In the genomic region with DNA sequence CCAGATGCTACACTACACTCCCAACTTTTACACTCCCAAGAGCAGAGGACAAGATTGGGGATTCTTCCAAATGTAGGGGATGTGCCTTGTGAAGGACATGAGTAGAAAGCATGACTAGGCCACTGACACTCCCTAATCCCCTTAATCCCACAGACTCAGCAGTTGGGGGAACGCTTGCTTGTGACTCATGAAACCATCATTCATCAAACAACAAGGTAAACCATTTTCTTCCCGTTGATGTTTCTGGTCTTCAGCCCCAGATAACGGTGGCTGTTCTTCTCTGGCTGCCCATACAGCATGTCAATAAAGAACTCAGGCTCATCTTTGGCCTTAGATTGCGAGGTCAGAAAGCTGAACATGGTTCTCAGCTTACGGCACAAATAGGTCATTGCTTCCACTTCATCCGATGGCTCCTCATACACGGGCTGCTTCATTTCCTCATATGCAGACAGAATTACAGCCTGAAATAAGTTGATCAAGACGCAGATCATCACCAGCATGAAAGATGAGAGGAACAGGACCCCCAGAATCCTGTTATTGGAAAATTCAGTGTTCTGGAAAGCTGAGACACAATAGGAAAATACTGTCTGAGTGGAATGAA, we compare ENCODE assay signal across 37 cellular contexts. TPM values are rescaled to one million over a fixed set of nuclear protein-coding genes. Genes with fewer than 3 reads are reported as not detected.
DNase-seq lines count a peak whose midpoint lies in the region; ATAC-seq, FAIRE-seq and TF ChIP-seq lines count a peak whose summit lies in the region.
"Had no signal": no experiment of that assay in that cellular context is flagged by ENCODE, and none has a peak within 500 bp of the region (broad histone marks: within the 10 kb centered on the region; RNA-seq: fewer than 3 reads in every experiment).

No MANE protein-coding gene starts in this region.

- TF ChIP-seq EP300 in HepG2 (IDR thresholded peaks at IDR 0.05; ENCODE audit: low read depth in 2 of 2, low read length in 2 of 2) = no peak
- no peak for TF ChIP-seq EP300 in HepG2 (CRISPR knock-in tag; IDR thresholded peaks at IDR 0.05; ENCODE audit: borderline replicate concordance)

- no peak overlapping the region for H3K9ac ChIP-seq in HepG2 (ENCODE audit: insufficient read depth, low read depth, low read length)

- no peak for TF ChIP-seq RAD21 in HepG2 (CRISPR knock-in tag; IDR thresholded peaks at IDR 0.05)

- CTCF ChIA-PET in HepG2 (lab: Yijun Ruan, JAX; ENCODE audit: low intra/inter-chr PET ratio, low total read pairs) = no interaction called here
- CTCF ChIA-PET in A673 (lab: Charles Lee) = no interaction called here

- TF ChIP-seq CTCF in HepG2 (CRISPR knock-in tag; IDR thresholded peaks at IDR 0.05) = no peak
- TF ChIP-seq CTCF in right lobe of liver (IDR thresholded peaks at IDR 0.05) = no peak
- no peak for TF ChIP-seq CTCF in WERI-Rb-1 (IDR thresholded peaks at IDR 0.05; ENCODE audit: low read depth, low read length)
- no peak for TF ChIP-seq CTCF in foreskin keratinocyte (conservative IDR thresholded peaks at IDR 0.05)
- no peak for TF ChIP-seq CTCF in A673 (conservative IDR thresholded peaks at IDR 0.05; ENCODE audit: low read depth, low read length)
- no peak for TF ChIP-seq CTCF in nephron progenitor cell (IDR thresholded peaks at IDR 0.05)

- intact Hi-C loops in HepG2 (cut with micrococcal nuclease; ENCODE audit: unreplicated experiment) (no loop called here), right lobe of liver (cut with DNase I) (no loop called here), A673 (cut with micrococcal nuclease; ENCODE audit: unreplicated experiment) (no loop called here)

- DNase-seq in HepG2 (ENCODE audit: low spot score) = peak; percentile 10
- no peak for DNase-seq in right lobe of liver
- DNase-seq in WERI-Rb-1 = peak; percentile 46
- peak; percentile 7 to 10 for DNase-seq in foreskin keratinocyte
- no peak for DNase-seq in activated naive CD4-positive, alpha-beta T cell treated with anti-CD3 and anti-CD28 coated beads, Interleukin-2, amount 50 U/mL, for 72 hours (ENCODE audit: low spot score in 2 of 2)
- no peak for DNase-seq in activated CD8-positive, alpha-beta memory T cell treated with anti-CD3 and anti-CD28 coated beads, Interleukin-2, amount 50 U/mL, for 4 hours
- DNase-seq in A673 (ENCODE audit: low spot score) = no peak
- no peak for DNase-seq in nephron progenitor cell
- DNase-seq: 8988T; activated CD4-positive, alpha-beta memory T cell treated with anti-CD3 and anti-CD28 coated beads for 36 hours; activated CD4-positive, CD25-positive, alpha-beta regulatory T cell treated with anti-CD3 and anti-CD28 coated beads, Interleukin-2, amount 50 U/mL, for 72 hours; activated CD8-positive, alpha-beta memory T cell treated with anti-CD3 and anti-CD28 coated beads, Interleukin-2, amount 50 U/mL, for 48 hours; aorta; CD4-positive, CD25-positive, alpha-beta regulatory T cell; colonic mucosa; effector CD8-positive, alpha-beta T cell; hypothalamus; left ventricle myocardium inferior; NCI-H1048; NCI-H1694 treated with DMSO at 0.1 percent for 48 hours; NCI-H510A treated with DMSO at 0.1 percent for 48 hours; NK-92 treated with Interleukin-12 subunit alpha and Interleukin-12 subunit beta, amount 100 ng/mL, for 24 hours; Peyer's patch; stomach; thyroid gland had no signal

- H3K79me2 ChIP-seq in HepG2 (ENCODE audit: insufficient read depth, low read length) = peaks cover under 1% of the 10 kb centered on the region

- no peaks in the 10 kb centered on the region for H3K9me3 Mint-ChIP-seq in activated naive CD4-positive, alpha-beta T cell treated with anti-CD3 and anti-CD28 coated beads, Interleukin-2, amount 50 U/mL, for 72 hours
- H3K9me3 Mint-ChIP-seq in nephron progenitor cell = peaks cover 73% of the 10 kb centered on the region
- H3K9me3 Mint-ChIP-seq: activated CD4-positive, alpha-beta memory T cell treated with anti-CD3 and anti-CD28 coated beads for 36 hours; activated naive CD4-positive, alpha-beta T cell treated with anti-CD3 and anti-CD28 coated beads, Interleukin-2, amount 50 U/mL, for 24 hours; activated T-helper 2 cell treated with anti-CD3 and anti-CD28 coated beads, Interferon-gamma antibody, Interleukin-2, Interleukin-4, amounts not matched to agents 10 μg/mL and 5 μg/mL and 100 μg/mL, durations not matched to agents 14 hours and 24 hours and 36 hours had no signal

- H3K36me3 Mint-ChIP-seq in activated naive CD4-positive, alpha-beta T cell treated with anti-CD3 and anti-CD28 coated beads, Interleukin-2, amount 50 U/mL, for 72 hours = peaks cover 11 to 14% of the 10 kb centered on the region in 2 donors
- peaks cover 35% of the 10 kb centered on the region for H3K36me3 Mint-ChIP-seq in nephron progenitor cell (ENCODE audit: low read depth)
- H3K36me3 Mint-ChIP-seq: activated CD4-positive, alpha-beta memory T cell treated with anti-CD3 and anti-CD28 coated beads for 36 hours; activated naive CD4-positive, alpha-beta T cell treated with anti-CD3 and anti-CD28 coated beads, Interleukin-2, amount 50 U/mL, for 24 hours; CD4-positive, CD25-positive, alpha-beta regulatory T cell had no signal

- H3K27me3 Mint-ChIP-seq in nephron progenitor cell (ENCODE audit: low read depth, poor library complexity) = peaks cover 64% of the 10 kb centered on the region

- H3K27ac Mint-ChIP-seq in activated naive CD4-positive, alpha-beta T cell treated with anti-CD3 and anti-CD28 coated beads, Interleukin-2, amount 50 U/mL, for 72 hours = no peak overlapping the region
- H3K27ac Mint-ChIP-seq in nephron progenitor cell = no peak overlapping the region
- H3K27ac Mint-ChIP-seq: activated CD4-positive, alpha-beta memory T cell treated with anti-CD3 and anti-CD28 coated beads for 36 hours; activated naive CD4-positive, alpha-beta T cell treated with anti-CD3 and anti-CD28 coated beads, Interleukin-2, amount 50 U/mL, for 24 hours; activated T-helper 2 cell treated with anti-CD3 and anti-CD28 coated beads, Interferon-gamma antibody, Interleukin-2, Interleukin-4, amounts not matched to agents 10 μg/mL and 5 μg/mL and 100 μg/mL, durations not matched to agents 14 hours and 24 hours and 36 hours; CD4-positive, CD25-positive, alpha-beta regulatory T cell had no signal

- H3K36me3 ChIP-seq in HepG2 (replicated peaks in 1 of 2; ENCODE audit: control insufficient read depth in 1 of 2, insufficient read depth in 2 of 2, low read length in 2 of 2) (no peaks in the 10 kb centered on the region), right lobe of liver (no peaks in the 10 kb centered on the region), WERI-Rb-1 (no peaks in the 10 kb centered on the region), A673 (ENCODE audit: insufficient read depth, low read length, poor library complexity, severe bottlenecking) (no peaks in the 10 kb centered on the region)
- H3K36me3 ChIP-seq: cardiac muscle cell, colonic mucosa, esophagus muscularis mucosa, left ventricle myocardium inferior, Peyer's patch, stomach, thyroid gland had no signal

- H3K27ac ChIP-seq in HepG2 (ENCODE audit: extremely low read length, insufficient read depth, low read length) (no peak overlapping the region), right lobe of liver (no peak overlapping the region), WERI-Rb-1 (peak overlapping the region; percentile 21), foreskin keratinocyte (no peak overlapping the region), A673 (ENCODE audit: low read depth, low read length, poor library complexity, severe bottlenecking) (no peak overlapping the region)
- H3K27ac ChIP-seq: cardiac muscle cell, colonic mucosa, esophagus muscularis mucosa, left ventricle myocardium inferior, Peyer's patch, stomach, thyroid gland had no signal

- H3K4me3 ChIP-seq in HepG2 (replicated peaks in 1 of 3; ENCODE audit: insufficient read depth in 1 of 3, low read depth in 2 of 3, low read length in 3 of 3) = no peak overlapping the region
- H3K4me3 ChIP-seq in right lobe of liver = no peak overlapping the region
- H3K4me3 ChIP-seq in WERI-Rb-1 (ENCODE audit: low read depth, low read length) = no peak overlapping the region
- no peak overlapping the region for H3K4me3 ChIP-seq in A673 (ENCODE audit: low read depth, low read length, poor library complexity, severe bottlenecking)
- H3K4me3 ChIP-seq: cardiac muscle cell, colonic mucosa, esophagus muscularis mucosa, left ventricle myocardium inferior, Peyer's patch, stomach, thyroid gland had no signal

- POLR2A ChIA-PET in HepG2 (lab: Yijun Ruan, JAX) (interaction anchor here (2.2 kb wide), 1 partner anchor 11 kb away, joined by 12 read pairs; the partner anchor contains the start of gene TTC38), A673 (lab: Charles Lee; ENCODE audit: low non-redundant PET) (no interaction called here)

- TF ChIP-seq POLR2A in HepG2 (IDR thresholded peaks at IDR 0.05; ENCODE audit: insufficient read depth in 1 of 2, low read depth in 2 of 2, low read length in 2 of 2) (no peak), right lobe of liver (IDR thresholded peaks at IDR 0.05) (no peak)

- no peak overlapping the region for H2AFZ ChIP-seq in HepG2 (ENCODE audit: low read length)

- no peaks in the 10 kb centered on the region for H3K9me3 ChIP-seq in HepG2 (ENCODE audit: low read length)
- no peaks in the 10 kb centered on the region for H3K9me3 ChIP-seq in right lobe of liver
- peaks cover under 1% of the 10 kb centered on the region for H3K9me3 ChIP-seq in WERI-Rb-1 (ENCODE audit: severe bottlenecking)
- no peaks in the 10 kb centered on the region for H3K9me3 ChIP-seq in A673 (ENCODE audit: low read depth, low read length, poor library complexity, severe bottlenecking)
- H3K9me3 ChIP-seq: colonic mucosa, esophagus muscularis mucosa, left ventricle myocardium inferior, Peyer's patch, stomach, thyroid gland had no signal

- WGBS in HepG2 (ENCODE audit: low lambda C conversion rate) = 32% methylated on average over 8 of the region's 8 CpGs
- WGBS in right lobe of liver (ENCODE audit: insufficient coverage, low coverage, low lambda C conversion rate, missing lambda C conversion rate) = 61% methylated on average over 8 of the region's 8 CpGs

- in situ Hi-C loops in HepG2 (cut with HindIII; ENCODE audit: extremely low pct_ligation_motif_present, low pct_unique_long_range_greater_than_20kb) = no loop called here

- no peaks in the 10 kb centered on the region for H4K20me1 ChIP-seq in HepG2 (ENCODE audit: insufficient read depth, low read length)

- peak; percentile 26 for FAIRE-seq in HepG2 (lab: Jason Lieb, UNC)
- FAIRE-seq: D721Med, GM12891, H1, TTC549 had no signal

- H3K4me1 ChIP-seq in HepG2 (ENCODE audit: insufficient read depth, low read length) (peaks cover 43% of the 10 kb centered on the region), right lobe of liver (no peaks in the 10 kb centered on the region), foreskin keratinocyte (no peaks in the 10 kb centered on the region), A673 (ENCODE audit: insufficient read depth, low read length, poor library complexity, severe bottlenecking) (peaks cover 4% of the 10 kb centered on the region)
- H3K4me1 ChIP-seq: colonic mucosa, Peyer's patch, thyroid gland had no signal

- no peaks in the 10 kb centered on the region for H3K27me3 ChIP-seq in HepG2 (ENCODE audit: control insufficient read depth in 1 of 2, insufficient read depth in 2 of 2, low read length in 2 of 2)
- no peaks in the 10 kb centered on the region for H3K27me3 ChIP-seq in right lobe of liver
- no peaks in the 10 kb centered on the region for H3K27me3 ChIP-seq in WERI-Rb-1 (ENCODE audit: insufficient read depth, low read depth, severe bottlenecking)
- peaks cover 16% of the 10 kb centered on the region for H3K27me3 ChIP-seq in foreskin keratinocyte
- H3K27me3 ChIP-seq in A673 (replicated peaks; ENCODE audit: insufficient read depth, low read depth, low read length, poor library complexity) = no peaks in the 10 kb centered on the region
- H3K27me3 ChIP-seq: colonic mucosa, esophagus muscularis mucosa, Peyer's patch, stomach, thyroid gland had no signal

- ATAC-seq in HepG2 (peak; percentile 38; the same call in 2 of the 3 replicates), right lobe of liver (no peak), foreskin keratinocyte (peak; percentile 21)
- no peak for ATAC-seq in activated naive CD4-positive, alpha-beta T cell treated with anti-CD3 and anti-CD28 coated beads, Interleukin-2, amount 50 U/mL, for 72 hours

- 0 out of 2 replicates have a peak overlapping the region, but pooled peaks have one; percentile 8 for H3K4me2 ChIP-seq in HepG2 (ENCODE audit: low read depth, low read length)

- H3K4me1 Mint-ChIP-seq in nephron progenitor cell = peaks cover 4% of the 10 kb centered on the region

- BruUV-seq in HepG2 (replicated peaks; lab: Mats Ljungman, UMichigan) (no TSS peak), A673 (replicated peaks; lab: Mats Ljungman, UMichigan) (no TSS peak)

- H3K4me3 Mint-ChIP-seq in nephron progenitor cell = no peak overlapping the region
- H3K4me3 Mint-ChIP-seq: activated CD4-positive, alpha-beta memory T cell treated with anti-CD3 and anti-CD28 coated beads for 36 hours; activated naive CD4-positive, alpha-beta T cell treated with anti-CD3 and anti-CD28 coated beads, Interleukin-2, amount 50 U/mL, for 24 hours; CD4-positive, CD25-positive, alpha-beta regulatory T cell had no signal

RNA-seq across cellular contexts. Expression of gene CDPF1, which starts 6.4 kb away (rescaled TPM):
- total RNA-seq in HepG2 (2016; rRNA removed; fragmentation: Illumina TruSeq; extraction: Trizol) = 5.2 and 6.0 TPM in 2 replicates
- total RNA-seq in HepG2 (2016; cell fraction: cytosol; rRNA removed; fragmentation: Illumina TruSeq; extraction: Trizol; ENCODE audit: low read depth) = 3.1 and 4.1 TPM in 2 replicates
- 4.7 and 6.0 TPM in 2 replicates for total RNA-seq in HepG2 (2016; cell fraction: insoluble cytoplasmic fraction; rRNA removed; fragmentation: Illumina TruSeq; extraction: Trizol)
- 5.4 and 6.4 TPM in 2 replicates for total RNA-seq in HepG2 (2016; cell fraction: membrane; rRNA removed; fragmentation: Illumina TruSeq; extraction: Trizol)
- 2.8 and 3.8 TPM in 2 replicates for total RNA-seq in HepG2 (2016; cell fraction: nucleus; rRNA removed; fragmentation: Illumina TruSeq; extraction: Trizol)
- polyA plus RNA-seq in HepG2 (2011; rRNA removed) = 7.4 and 8.1 TPM in 2 replicates
- 7.0 and 8.0 TPM in 2 replicates for polyA plus RNA-seq in HepG2 (2011; cell fraction: cytosol; rRNA removed)
- 15.6 and 19.1 TPM in 2 replicates for polyA plus RNA-seq in HepG2 (2011; cell fraction: nucleus; rRNA removed)
- 3.3 and 4.7 TPM in 2 replicates for polyA plus RNA-seq in HepG2 (2012)
- polyA plus RNA-seq in HepG2 (2016; cell fraction: cytosol; fragmentation: Illumina TruSeq; extraction: Trizol; ENCODE audit: low read depth) = 2.9 and 3.7 TPM in 2 replicates
- 4.6 and 5.8 TPM in 2 replicates for polyA plus RNA-seq in HepG2 (2016; cell fraction: insoluble cytoplasmic fraction; fragmentation: Illumina TruSeq; extraction: Trizol; ENCODE audit: low read depth)
- 5.2 and 5.7 TPM in 2 replicates for polyA plus RNA-seq in HepG2 (2016; cell fraction: membrane; fragmentation: Illumina TruSeq; extraction: Trizol; ENCODE audit: low read depth)
- 4.2 and 5.9 TPM in 2 replicates for polyA plus RNA-seq in HepG2 (2016; cell fraction: nucleus; fragmentation: Illumina TruSeq; extraction: Trizol; ENCODE audit: insufficient read depth, low read depth)
- 3.5 and 3.6 TPM in 2 replicates for polyA minus RNA-seq in HepG2 (2011; rRNA and poly(A)+ RNA removed; ENCODE audit: low replicate concordance)
- polyA minus RNA-seq in HepG2 (2011; cell fraction: cytosol; rRNA and poly(A)+ RNA removed) = 1.3 and 2.3 TPM in 2 replicates
- 1.9 and 2.2 TPM in 2 replicates for polyA minus RNA-seq in HepG2 (2011; cell fraction: nucleus; rRNA and poly(A)+ RNA removed)
- 1 to 10 TPM; 1.8 to 7.1 (median 3.3) TPM for total RNA-seq in right lobe of liver
- 7.5 and 8.0 TPM in 2 replicates for total RNA-seq in foreskin keratinocyte
- 9.0 and 9.2 TPM in 2 replicates for polyA plus RNA-seq in foreskin keratinocyte
- total RNA-seq in activated naive CD4-positive, alpha-beta T cell treated with anti-CD3 and anti-CD28 coated beads, Interleukin-2, amount 50 U/mL, for 72 hours = 1 to 10 TPM; 7.5 to 8.8 TPM
- 7.0 and 12.4 TPM in 2 replicates for total RNA-seq in A673 (2021)

RNA-seq across cellular contexts. Expression of gene PKDREJ, which starts 6.7 kb away (rescaled TPM):
- total RNA-seq in HepG2 (2016; rRNA removed; fragmentation: Illumina TruSeq; extraction: Trizol) (not detected in 2 replicates), right lobe of liver (under 1 TPM in 2 of 6 experiments, not detected in 4; 0.05 to 0.07 TPM), foreskin keratinocyte (not detected in 2 replicates), A673 (2021) (not detected in 2 replicates)
- not detected in 2 replicates for total RNA-seq in HepG2 (2016; cell fraction: cytosol; rRNA removed; fragmentation: Illumina TruSeq; extraction: Trizol; ENCODE audit: low read depth)
- total RNA-seq in HepG2 (2016; cell fraction: insoluble cytoplasmic fraction; rRNA removed; fragmentation: Illumina TruSeq; extraction: Trizol) = not detected in 2 replicates
- total RNA-seq in HepG2 (2016; cell fraction: membrane; rRNA removed; fragmentation: Illumina TruSeq; extraction: Trizol) = not detected in 2 replicates
- not detected in 2 replicates for total RNA-seq in HepG2 (2016; cell fraction: nucleus; rRNA removed; fragmentation: Illumina TruSeq; extraction: Trizol)
- polyA plus RNA-seq in HepG2 (2011; rRNA removed) (0.01 TPM in 1 of 2 replicates, not detected in the other), foreskin keratinocyte (under 0.01 TPM in 1 of 2 replicates, not detected in the other)
- 0.01 TPM in 1 of 2 replicates, not detected in the other for polyA plus RNA-seq in HepG2 (2011; cell fraction: cytosol; rRNA removed)
- 0.02 TPM in 1 of 2 replicates, not detected in the other for polyA plus RNA-seq in HepG2 (2011; cell fraction: nucleus; rRNA removed)
- 0.27 and 0.29 TPM in 2 replicates for polyA plus RNA-seq in HepG2 (2012)
- polyA plus RNA-seq in HepG2 (2016; cell fraction: cytosol; fragmentation: Illumina TruSeq; extraction: Trizol; ENCODE audit: low read depth) = not detected in 2 replicates
- polyA plus RNA-seq in HepG2 (2016; cell fraction: insoluble cytoplasmic fraction; fragmentation: Illumina TruSeq; extraction: Trizol; ENCODE audit: low read depth) = not detected in 2 replicates
- not detected in 2 replicates for polyA plus RNA-seq in HepG2 (2016; cell fraction: membrane; fragmentation: Illumina TruSeq; extraction: Trizol; ENCODE audit: low read depth)
- not detected in 2 replicates for polyA plus RNA-seq in HepG2 (2016; cell fraction: nucleus; fragmentation: Illumina TruSeq; extraction: Trizol; ENCODE audit: insufficient read depth, low read depth)
- not detected in 2 replicates for polyA minus RNA-seq in HepG2 (2011; rRNA and poly(A)+ RNA removed; ENCODE audit: low replicate concordance)
- polyA minus RNA-seq in HepG2 (2011; cell fraction: cytosol; rRNA and poly(A)+ RNA removed) = not detected in 2 replicates
- polyA minus RNA-seq in HepG2 (2011; cell fraction: nucleus; rRNA and poly(A)+ RNA removed) = not detected in 2 replicates
- total RNA-seq in activated naive CD4-positive, alpha-beta T cell treated with anti-CD3 and anti-CD28 coated beads, Interleukin-2, amount 50 U/mL, for 72 hours = under 1 TPM in 1 of 2 donors, not detected in 1; 0.04 TPM
- total RNA-seq: activated CD4-positive, alpha-beta memory T cell treated with anti-CD3 and anti-CD28 coated beads for 36 hours; activated T-helper 2 cell treated with anti-CD3 and anti-CD28 coated beads, Interferon-gamma antibody, Interleukin-2, Interleukin-4, amounts not matched to agents 10 μg/mL and 5 μg/mL and 100 μg/mL, durations not matched to agents 14 hours and 24 hours and 36 hours; CD4-positive, CD25-positive, alpha-beta regulatory T cell; Daoy; mesenteric fat pad; skeletal muscle tissue; T-helper 1 cell treated with Interleukin-12 subunit alpha and Interleukin-12 subunit beta and Interleukin-4 antibody, amounts not matched to agents 30 ng/mL and 1 ng/mL, for 36 hours had no signal

RNA-seq across cellular contexts. Expression of gene TTC38, which starts 11.3 kb away (rescaled TPM):
- total RNA-seq in HepG2 (2016; rRNA removed; fragmentation: Illumina TruSeq; extraction: Trizol) (105 and 106 TPM in 2 replicates), right lobe of liver (100 to 1,000 TPM in 5 of 6 experiments, 10 to 100 TPM in 1; 91.1 to 278 (median 195) TPM), foreskin keratinocyte (14.7 and 15.6 TPM in 2 replicates), A673 (2021) (11.4 and 16.2 TPM in 2 replicates)
- 14.0 and 16.3 TPM in 2 replicates for total RNA-seq in HepG2 (2016; cell fraction: cytosol; rRNA removed; fragmentation: Illumina TruSeq; extraction: Trizol; ENCODE audit: low read depth)
- 103 and 105 TPM in 2 replicates for total RNA-seq in HepG2 (2016; cell fraction: insoluble cytoplasmic fraction; rRNA removed; fragmentation: Illumina TruSeq; extraction: Trizol)
- total RNA-seq in HepG2 (2016; cell fraction: membrane; rRNA removed; fragmentation: Illumina TruSeq; extraction: Trizol) = 37.6 and 39.1 TPM in 2 replicates
- 81.8 and 89.6 TPM in 2 replicates for total RNA-seq in HepG2 (2016; cell fraction: nucleus; rRNA removed; fragmentation: Illumina TruSeq; extraction: Trizol)
- polyA plus RNA-seq in HepG2 (2011; rRNA removed) (101 and 112 TPM in 2 replicates), foreskin keratinocyte (10.8 and 11.7 TPM in 2 replicates)
- polyA plus RNA-seq in HepG2 (2011; cell fraction: cytosol; rRNA removed) = 120 and 124 TPM in 2 replicates
- 228 and 272 TPM in 2 replicates for polyA plus RNA-seq in HepG2 (2011; cell fraction: nucleus; rRNA removed)
- 67.9 and 76.1 TPM in 2 replicates for polyA plus RNA-seq in HepG2 (2012)
- 14.5 and 15.5 TPM in 2 replicates for polyA plus RNA-seq in HepG2 (2016; cell fraction: cytosol; fragmentation: Illumina TruSeq; extraction: Trizol; ENCODE audit: low read depth)
- 88.5 and 106 TPM in 2 replicates for polyA plus RNA-seq in HepG2 (2016; cell fraction: insoluble cytoplasmic fraction; fragmentation: Illumina TruSeq; extraction: Trizol; ENCODE audit: low read depth)
- 24.0 and 28.8 TPM in 2 replicates for polyA plus RNA-seq in HepG2 (2016; cell fraction: membrane; fragmentation: Illumina TruSeq; extraction: Trizol; ENCODE audit: low read depth)
- polyA plus RNA-seq in HepG2 (2016; cell fraction: nucleus; fragmentation: Illumina TruSeq; extraction: Trizol; ENCODE audit: insufficient read depth, low read depth) = 141 and 185 TPM in 2 replicates
- 60.8 and 197 TPM in 2 replicates for polyA minus RNA-seq in HepG2 (2011; rRNA and poly(A)+ RNA removed; ENCODE audit: low replicate concordance)
- polyA minus RNA-seq in HepG2 (2011; cell fraction: cytosol; rRNA and poly(A)+ RNA removed) = 88.7 and 103 TPM in 2 replicates
- polyA minus RNA-seq in HepG2 (2011; cell fraction: nucleus; rRNA and poly(A)+ RNA removed) = 101 and 103 TPM in 2 replicates
- total RNA-seq in activated naive CD4-positive, alpha-beta T cell treated with anti-CD3 and anti-CD28 coated beads, Interleukin-2, amount 50 U/mL, for 72 hours = 10 to 100 TPM; 11.3 to 16.3 TPM

RNA-seq across cellular contexts. Expression of gene GTSE1, which starts 40.2 kb away (rescaled TPM):
- total RNA-seq in HepG2 (2016; rRNA removed; fragmentation: Illumina TruSeq; extraction: Trizol) = 13.5 and 15.3 TPM in 2 replicates
- total RNA-seq in HepG2 (2016; cell fraction: cytosol; rRNA removed; fragmentation: Illumina TruSeq; extraction: Trizol; ENCODE audit: low read depth) = 9.5 and 10.9 TPM in 2 replicates
- 12.5 and 14.4 TPM in 2 replicates for total RNA-seq in HepG2 (2016; cell fraction: insoluble cytoplasmic fraction; rRNA removed; fragmentation: Illumina TruSeq; extraction: Trizol)
- 16.2 and 16.3 TPM in 2 replicates for total RNA-seq in HepG2 (2016; cell fraction: membrane; rRNA removed; fragmentation: Illumina TruSeq; extraction: Trizol)
- total RNA-seq in HepG2 (2016; cell fraction: nucleus; rRNA removed; fragmentation: Illumina TruSeq; extraction: Trizol) = 13.0 and 13.4 TPM in 2 replicates
- 7.0 and 10.7 TPM in 2 replicates for polyA plus RNA-seq in HepG2 (2011; rRNA removed)
- 4.1 and 6.8 TPM in 2 replicates for polyA plus RNA-seq in HepG2 (2011; cell fraction: cytosol; rRNA removed)
- polyA plus RNA-seq in HepG2 (2011; cell fraction: nucleus; rRNA removed) = 14.2 and 21.4 TPM in 2 replicates
- 4.6 and 8.5 TPM in 2 replicates for polyA plus RNA-seq in HepG2 (2012)
- polyA plus RNA-seq in HepG2 (2016; cell fraction: cytosol; fragmentation: Illumina TruSeq; extraction: Trizol; ENCODE audit: low read depth) = 6.3 and 6.9 TPM in 2 replicates
- polyA plus RNA-seq in HepG2 (2016; cell fraction: insoluble cytoplasmic fraction; fragmentation: Illumina TruSeq; extraction: Trizol; ENCODE audit: low read depth) = 17.8 and 23.8 TPM in 2 replicates
- polyA plus RNA-seq in HepG2 (2016; cell fraction: membrane; fragmentation: Illumina TruSeq; extraction: Trizol; ENCODE audit: low read depth) = 16.6 and 17.2 TPM in 2 replicates
- polyA plus RNA-seq in HepG2 (2016; cell fraction: nucleus; fragmentation: Illumina TruSeq; extraction: Trizol; ENCODE audit: insufficient read depth, low read depth) = 56.0 and 61.7 TPM in 2 replicates
- 12.6 and 23.6 TPM in 2 replicates for polyA minus RNA-seq in HepG2 (2011; rRNA and poly(A)+ RNA removed; ENCODE audit: low replicate concordance)
- 6.7 and 8.3 TPM in 2 replicates for polyA minus RNA-seq in HepG2 (2011; cell fraction: cytosol; rRNA and poly(A)+ RNA removed)
- polyA minus RNA-seq in HepG2 (2011; cell fraction: nucleus; rRNA and poly(A)+ RNA removed) = 9.7 and 11.5 TPM in 2 replicates
- total RNA-seq in right lobe of liver = under 1 TPM; 0.15 to 0.84 (median 0.52) TPM
- total RNA-seq in foreskin keratinocyte = 23.8 and 28.6 TPM in 2 replicates
- 11.4 and 16.6 TPM in 2 replicates for polyA plus RNA-seq in foreskin keratinocyte
- 10 to 100 TPM; 53.1 to 56.1 TPM for total RNA-seq in activated naive CD4-positive, alpha-beta T cell treated with anti-CD3 and anti-CD28 coated beads, Interleukin-2, amount 50 U/mL, for 72 hours
- total RNA-seq in A673 (2021) = 87.3 and 88.1 TPM in 2 replicates

Comparison
In these comparisons a context has a peak if more than half of its experiments do, and no peak if none do; other contexts are left out.
1. ATAC-seq: peak in HepG2 (single experiment) and foreskin keratinocyte (single experiment); none in right lobe of liver (0 of 4) and activated naive CD4-positive, alpha-beta T cell treated with anti-CD3 and anti-CD28 coated beads, Interleukin-2, amount 50 U/mL, for 72 hours (0 of 2).
2. DNase-seq: peak in HepG2 (single experiment), WERI-Rb-1 (single experiment) and foreskin keratinocyte (2 of 2); none in right lobe of liver (0 of 3), activated naive CD4-positive, alpha-beta T cell treated with anti-CD3 and anti-CD28 coated beads, Interleukin-2, amount 50 U/mL, for 72 hours (0 of 2), activated CD8-positive, alpha-beta memory T cell treated with anti-CD3 and anti-CD28 coated beads, Interleukin-2, amount 50 U/mL, for 4 hours (single experiment), A673 (single experiment) and nephron progenitor cell (single experiment).